16 cellular contexts compared by ENCODE assay signal in the genomic region with DNA sequence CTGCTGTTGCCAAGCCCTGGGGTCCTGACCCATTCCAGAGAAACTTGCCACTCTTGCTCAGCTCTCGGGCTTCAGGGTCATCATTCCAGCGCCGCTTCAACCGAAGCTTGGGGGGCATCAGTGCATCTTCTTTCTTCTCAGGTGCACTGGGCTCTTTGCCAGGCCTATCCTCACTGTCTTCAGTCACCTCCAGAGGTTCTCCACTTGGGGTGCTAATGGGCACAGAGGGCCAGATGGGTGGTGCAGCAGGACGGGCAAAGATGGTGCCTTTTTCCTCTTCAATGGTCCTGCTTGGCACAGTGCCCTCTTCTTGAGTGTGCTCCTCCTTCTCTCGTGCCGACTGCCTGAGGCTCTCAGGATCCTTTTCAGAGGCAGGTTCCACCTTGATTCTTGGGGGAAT. TPM values are rescaled to one million over a fixed set of nuclear protein-coding genes. Genes with fewer than 3 reads are reported as not detected.
DNase-seq lines count a peak whose midpoint lies in the region; ATAC-seq, FAIRE-seq and TF ChIP-seq lines count a peak whose summit lies in the region.
"Had no signal": no experiment of that assay in that cellular context is flagged by ENCODE, and none has a peak within 500 bp of the region (broad histone marks: within the 10 kb centered on the region; RNA-seq: fewer than 3 reads in every experiment).

No MANE protein-coding gene starts in this region.

- H3K4me1 ChIP-seq in A673 (ENCODE audit: insufficient read depth, low read length, poor library complexity, severe bottlenecking): peaks cover 3% of the 10 kb centered on the region

- ATAC-seq in HG02885 (IDR thresholded peaks at IDR 0.05; ENCODE audit: poor library complexity, unreplicated experiment) (no peak), GM21360 (IDR thresholded peaks at IDR 0.05; ENCODE audit: unreplicated experiment) (no peak)
- ATAC-seq: left cardiac atrium had no signal

- H3K4me3 ChIP-seq in A673 (ENCODE audit: low read depth, low read length, poor library complexity, severe bottlenecking) (no peak overlapping the region), GM12865 (ENCODE audit: low read depth, low read length) (no peak overlapping the region), choroid plexus epithelial cell (ENCODE audit: low read depth, low read length) (no peak overlapping the region)
- H3K4me3 ChIP-seq: esophagus squamous epithelium, spleen had no signal

- H3K27me3 ChIP-seq in A673 (replicated peaks; ENCODE audit: insufficient read depth, low read depth, low read length, poor library complexity): no peaks in the 10 kb centered on the region
- H3K27me3 ChIP-seq: esophagus squamous epithelium, spleen had no signal

- peaks cover 69% of the 10 kb centered on the region for H3K36me3 ChIP-seq in A673 (ENCODE audit: insufficient read depth, low read length, poor library complexity, severe bottlenecking)

- intact Hi-C loops in A673 (cut with micrococcal nuclease; ENCODE audit: unreplicated experiment): no loop called here

- POLR2A ChIA-PET in A673 (lab: Charles Lee; ENCODE audit: low non-redundant PET): no interaction called here

- DNase-seq in A673 (ENCODE audit: low spot score) (peak; percentile 28), GM12865 (ENCODE audit: low read depth) (peak; percentile 9), NCI-H69 (lab: John Stamatoyannopoulos, UW) (peak; percentile 12), choroid plexus epithelial cell (ENCODE audit: low read depth) (no peak), GM19239 (ENCODE audit: insufficient read length, low spot score) (no peak), DMS153 treated with DMSO at 0.1 percent for 48 hours (lab: John Stamatoyannopoulos, UW; ENCODE audit: unreplicated experiment) (no peak)
- DNase-seq: anterior cingulate cortex, esophagus squamous epithelium, IMR-90, left cardiac atrium, NCI-H510A treated with DMSO at 0.1 percent for 48 hours, SHP77, spleen, T-helper 9 cell had no signal

- CTCF ChIA-PET in A673 (lab: Charles Lee): no interaction called here

- H3K9me3 ChIP-seq in A673 (ENCODE audit: low read depth, low read length, poor library complexity, severe bottlenecking): no peaks in the 10 kb centered on the region
- H3K9me3 ChIP-seq: esophagus squamous epithelium, spleen had no signal

- no peak for FAIRE-seq in GM19239 (lab: Jason Lieb, UNC)

- H3K27ac ChIP-seq in A673 (ENCODE audit: low read depth, low read length, poor library complexity, severe bottlenecking): no peak overlapping the region
- H3K27ac ChIP-seq: esophagus squamous epithelium, spleen had no signal

- no TSS peak for BruUV-seq in A673 (replicated peaks; lab: Mats Ljungman, UMichigan)

- TF ChIP-seq CTCF in A673 (conservative IDR thresholded peaks at IDR 0.05; ENCODE audit: low read depth, low read length) (no peak), GM12865 (IDR thresholded peaks at IDR 0.05; ENCODE audit: insufficient read depth, low read depth, low read length, missing control alignments) (no peak), choroid plexus epithelial cell (conservative IDR thresholded peaks at IDR 0.05; ENCODE audit: low read depth, low read length) (peak; percentile 25)

RNA-seq across cellular contexts. Expression of gene ETV3, which starts 13.3 kb away (rescaled TPM):
- 40.0 and 46.1 TPM in 2 replicates for total RNA-seq in A673 (2021)

RNA-seq across cellular contexts. Expression of gene ETV3L, which starts 25.2 kb away (rescaled TPM):
- not detected in 2 replicates for total RNA-seq in A673 (2021)
- total RNA-seq: esophagus squamous epithelium, IMR-90, left cardiac atrium, spleen had no signal

Comparison
In these comparisons a context has a peak if more than half of its experiments do, and no peak if none do; other contexts are left out.
1. DNase-seq: peak in A673 (single experiment), GM12865 (single experiment) and NCI-H69 (single experiment); none in choroid plexus epithelial cell (single experiment), GM19239 (single experiment) and DMS153 treated with DMSO at 0.1 percent for 48 hours (single experiment).